7 cellular contexts compared by ENCODE assay signal in genomic region chr2:218710334-218710686, GRCh38. TPM values are rescaled to one million over a fixed set of nuclear protein-coding genes. Genes with fewer than 3 reads are reported as not detected.
DNase-seq lines count a peak whose midpoint lies in the region; ATAC-seq, FAIRE-seq and TF ChIP-seq lines count a peak whose summit lies in the region.

No MANE protein-coding gene starts in this region.

- H4K8ac ChIP-seq in IMR-90 (ENCODE audit: low read depth in 2 of 2, low read length in 2 of 2) = peak overlapping the region; percentile 88 to 97

- peak overlapping the region; percentile 57 for H2AK9ac ChIP-seq in IMR-90 (replicated peaks; ENCODE audit: low read depth, low read length, poor library complexity)

- H3K9me1 ChIP-seq in IMR-90 (ENCODE audit: insufficient read depth, low read length) = peaks cover 6% of the 10 kb centered on the region; the same call in 1 of the 2 replicates
- H3K9me1 ChIP-seq in keratinocyte (ENCODE audit: control insufficient read depth, extremely low read depth, insufficient read depth, low read length) = no peaks in the 10 kb centered on the region

- H3K4me2 ChIP-seq in IMR-90 (ENCODE audit: low read depth, low read length) (peak overlapping the region; percentile 56), keratinocyte (ENCODE audit: control insufficient read depth, extremely low read depth, insufficient read depth, low read depth, low read length) (peak overlapping the region; percentile 79)

- H3K9me3 ChIP-seq in IMR-90 (ENCODE audit: control insufficient read depth, insufficient read depth, low read length) (no peaks in the 10 kb centered on the region), keratinocyte (ENCODE audit: control insufficient read depth, low read depth, low read length) (no peaks in the 10 kb centered on the region), stomach smooth muscle (ENCODE audit: control insufficient read depth in 2 of 2, low read length in 2 of 2) (no peaks in the 10 kb centered on the region)

- H3K9ac ChIP-seq in IMR-90 (ENCODE audit: low read depth, low read length) (no peak overlapping the region; the same call in 1 of the 2 replicates), keratinocyte (ENCODE audit: control insufficient read depth, extremely low read depth, insufficient read depth, low read length) (no peak overlapping the region), stomach smooth muscle (ENCODE audit: low read length in 2 of 2) (peak overlapping the region; percentile 29 to 81)

- H2BK5ac ChIP-seq in IMR-90 (ENCODE audit: low read depth, low read length, poor library complexity, severe bottlenecking) = no peak overlapping the region

- no peaks in the 10 kb centered on the region for H3K36me3 Mint-ChIP-seq in activated naive CD8-positive, alpha-beta T cell treated with anti-CD3 and anti-CD28 coated beads, Interleukin-2, amount 50 U/mL, for 24 hours (ENCODE audit: low read depth)

- peak overlapping the region; percentile 98 for H3K4me3 Mint-ChIP-seq in activated naive CD8-positive, alpha-beta T cell treated with anti-CD3 and anti-CD28 coated beads, Interleukin-2, amount 50 U/mL, for 24 hours

- H2BK15ac ChIP-seq in IMR-90 (ENCODE audit: low read depth, low read length) = no peak overlapping the region

- dilution Hi-C loops in IMR-90 (cut with HindIII; ENCODE audit: low sequenced_read_pairs, unreplicated experiment) = no loop called here
- dilution Hi-C loops in keratinocyte (cut with MboI; ENCODE audit: extremely low pct_ligation_motif_present, low sequenced_read_pairs) = no loop called here

- BruUV-seq in IMR-90 (replicated peaks; lab: Mats Ljungman, UMichigan) = no TSS peak

- no peak overlapping the region for H4K91ac ChIP-seq in IMR-90 (ENCODE audit: insufficient read depth, low read depth, low read length)

- no peak overlapping the region for H3K56ac ChIP-seq in IMR-90 (ENCODE audit: extremely low read depth, insufficient read depth, low read length)

- POLR2A ChIA-PET in IMR-90 (lab: Charles Lee; ENCODE audit: unreplicated experiment) = no interaction called here

- CTCF ChIA-PET in IMR-90 (lab: Yijun Ruan, JAX) = interaction anchor here (0.5 to 2.0 kb wide), 13 partner anchors 12 to 166 kb away, joined by 3 to 9 read pairs (median 4); partner anchors contain the start of genes RNF25 and STK36

- peak overlapping the region; percentile 67 for H4K5ac ChIP-seq in IMR-90 (ENCODE audit: low read depth, low read length)

- H3K36me3 ChIP-seq in IMR-90 (ENCODE audit: control insufficient read depth, insufficient read depth, low read length) = no peaks in the 10 kb centered on the region
- peaks cover 0 to 8% of the 10 kb centered on the region in 2 experiments for H3K36me3 ChIP-seq in keratinocyte (ENCODE audit: control insufficient read depth in 2 of 2, extremely low read depth in 1 of 2, insufficient read depth in 2 of 2, low read length in 2 of 2)
- no peaks in the 10 kb centered on the region for H3K36me3 ChIP-seq in stomach smooth muscle (ENCODE audit: control insufficient read depth in 2 of 2, insufficient read depth in 2 of 2, low read length in 2 of 2)

- in situ Hi-C loops in IMR-90 (cut with MboI; ENCODE audit: low sequenced_read_pairs) = no loop called here

- H2BK20ac ChIP-seq in IMR-90 (ENCODE audit: low read depth, low read length) = no peak overlapping the region

- H2AFZ ChIP-seq in IMR-90 (replicated peaks; ENCODE audit: low read length, poor library complexity) (peak overlapping the region; percentile 88), keratinocyte (ENCODE audit: control insufficient read depth, low read length) (peak overlapping the region; percentile 78)

- ATAC-seq in IMR-90 (ENCODE audit: low read depth) (no peak), HG02884 (IDR thresholded peaks at IDR 0.05; ENCODE audit: unreplicated experiment) (no peak)
- ATAC-seq in activated naive CD8-positive, alpha-beta T cell treated with anti-CD3 and anti-CD28 coated beads, Interleukin-2, amount 50 U/mL, for 24 hours = no peak

- peaks cover 3% of the 10 kb centered on the region for H3K4me1 ChIP-seq in IMR-90 (ENCODE audit: control insufficient read depth, insufficient read depth, low read length)
- H3K4me1 ChIP-seq in keratinocyte (ENCODE audit: control insufficient read depth, extremely low read depth, insufficient read depth, low read length) = peaks cover 15% of the 10 kb centered on the region
- H3K4me1 ChIP-seq in stomach smooth muscle (ENCODE audit: control insufficient read depth, insufficient read depth, low read length) = peaks cover 3% of the 10 kb centered on the region

- no peak overlapping the region for H2BK120ac ChIP-seq in IMR-90 (ENCODE audit: low read depth, low read length)

- H3K9me3 Mint-ChIP-seq in activated naive CD8-positive, alpha-beta T cell treated with anti-CD3 and anti-CD28 coated beads, Interleukin-2, amount 50 U/mL, for 24 hours = no peaks in the 10 kb centered on the region

- no peak overlapping the region for H2AK5ac ChIP-seq in IMR-90 (ENCODE audit: low read depth, low read length)

- TF ChIP-seq POLR2A in IMR-90 (IDR thresholded peaks at IDR 0.05; ENCODE audit: low read depth, low read length) = no peak

- 53% methylated on average over 9 of the region's 14 CpGs; no CpG with 5 or more reads in 1 of the 2 experiments for WGBS in IMR-90 (ENCODE audit: extremely low coverage in 2 of 2, insufficient read length in 1 of 2), 2 experiments

- H3K27ac ChIP-seq in IMR-90 (ENCODE audit: insufficient read depth, low read length) (peak overlapping the region; percentile 4; the same call in 1 of the 2 replicates), keratinocyte (ENCODE audit: control insufficient read depth, insufficient read depth, low read length) (no peak overlapping the region), stomach smooth muscle (ENCODE audit: low read length) (peak overlapping the region; percentile 64)

- H4K20me1 ChIP-seq in IMR-90 (ENCODE audit: insufficient read depth, low read length) (no peaks in the 10 kb centered on the region), keratinocyte (ENCODE audit: control insufficient read depth, extremely low read depth, insufficient read depth, low read length) (no peaks in the 10 kb centered on the region)

- intact Hi-C loops in IMR-90 (cut with micrococcal nuclease) = loop anchor here (1.0 to 2.0 kb wide), 2 partner anchors 20 to 137 kb away; no protein-coding TSS in a partner anchor

- no peak overlapping the region for H3K18ac ChIP-seq in IMR-90 (ENCODE audit: low read depth, low read length)

- TF ChIP-seq CTCF in IMR-90 (conservative IDR thresholded peaks at IDR 0.05; ENCODE audit: low read depth, low read length) (no peak), keratinocyte (optimal IDR thresholded peaks at IDR 0.05 in 1 of 3, IDR thresholded peaks at IDR 0.05 in 1 of 3, conservative IDR thresholded peaks at IDR 0.05 in 1 of 3; ENCODE audit: extremely low read depth in 1 of 3, insufficient read depth in 2 of 3, low read length in 3 of 3) (no peak)

- H3K79me2 ChIP-seq in keratinocyte (ENCODE audit: control insufficient read depth, insufficient read depth, low read length) = peaks cover 44% of the 10 kb centered on the region

- H3K27me3 Mint-ChIP-seq in activated naive CD8-positive, alpha-beta T cell treated with anti-CD3 and anti-CD28 coated beads, Interleukin-2, amount 50 U/mL, for 24 hours = peaks cover 3% of the 10 kb centered on the region

- no peak overlapping the region for H3K14ac ChIP-seq in IMR-90 (replicated peaks; ENCODE audit: low read depth, low read length)

- H3K4me1 Mint-ChIP-seq in activated naive CD8-positive, alpha-beta T cell treated with anti-CD3 and anti-CD28 coated beads, Interleukin-2, amount 50 U/mL, for 24 hours = peaks cover 23% of the 10 kb centered on the region

- peaks cover 11 to 23% of the 10 kb centered on the region in 2 experiments; a peak in 3 of 4 replicates for H3K79me1 ChIP-seq in IMR-90 (ENCODE audit: low read depth in 1 of 2, low read length in 2 of 2)

- TF ChIP-seq RAD21 in IMR-90 (IDR thresholded peaks at IDR 0.05; ENCODE audit: low read length) = no peak

- no peak for FAIRE-seq in keratinocyte (lab: Jason Lieb, UNC)

- H3K4ac ChIP-seq in IMR-90 (ENCODE audit: low read depth, low read length) = peak overlapping the region; percentile 46; the same call in 1 of the 2 replicates

- H3K27ac Mint-ChIP-seq in activated naive CD8-positive, alpha-beta T cell treated with anti-CD3 and anti-CD28 coated beads, Interleukin-2, amount 50 U/mL, for 24 hours = peak overlapping the region; percentile 89

- H3K27me3 ChIP-seq in IMR-90 (ENCODE audit: control insufficient read depth, insufficient read depth, low read length) (no peaks in the 10 kb centered on the region), keratinocyte (ENCODE audit: control insufficient read depth, extremely low read depth, insufficient read depth, low read length) (no peaks in the 10 kb centered on the region), stomach smooth muscle (ENCODE audit: control insufficient read depth in 1 of 2, insufficient read depth in 2 of 2, low read length in 2 of 2) (no peaks in the 10 kb centered on the region)

- H3K4me3 ChIP-seq in IMR-90 (ENCODE audit: insufficient read depth, low read depth, low read length) (peak overlapping the region; percentile 16), keratinocyte (ENCODE audit: control insufficient read depth in 2 of 3, extremely low read depth in 1 of 3, insufficient read depth in 2 of 3, low read depth in 1 of 3, low read length in 3 of 3) (peak overlapping the region in 2 of 3 experiments; percentile 29 to 90), stomach smooth muscle (ENCODE audit: low read length in 2 of 2) (peak overlapping the region; percentile 78 to 87)

- H3K23ac ChIP-seq in IMR-90 (ENCODE audit: low read depth, low read length) = no peak overlapping the region

- no peak for DNase-seq in IMR-90
- no peak for DNase-seq in activated naive CD8-positive, alpha-beta T cell treated with anti-CD3 and anti-CD28 coated beads, Interleukin-2, amount 50 U/mL, for 24 hours
- DNase-seq in keratinocyte (ENCODE audit: low read depth, low spot score) = no peak
- DNase-seq in AG08395 (ENCODE audit: low spot score) = no peak
- no peak for DNase-seq in NCI-H1092 treated with DMSO at 0.1 percent for 48 hours (lab: John Stamatoyannopoulos, UW)

RNA-seq across cellular contexts. Expression of gene TTLL4, which starts 0.3 kb away (rescaled TPM):
- 8.3 and 9.0 TPM in 2 replicates for total RNA-seq in IMR-90 (2012; rRNA removed)
- polyA plus RNA-seq in IMR-90 (2012; rRNA removed) = 22.8 and 22.9 TPM in 2 replicates
- polyA plus RNA-seq in IMR-90 (2012; cell fraction: cytosol; rRNA removed) = 6.1 and 7.0 TPM in 2 replicates
- 54.6 and 77.3 TPM in 2 replicates for polyA plus RNA-seq in IMR-90 (2012; cell fraction: nucleus; rRNA removed; ENCODE audit: low replicate concordance)
- 19.6 to 26.3 TPM (median 20.1 TPM) in 3 replicates for polyA plus RNA-seq in keratinocyte
- polyA plus RNA-seq in keratinocyte (2011; ENCODE audit: low read depth) = 6.0 TPM
- 10.2 and 17.3 TPM in 2 replicates for polyA plus RNA-seq in keratinocyte (2011; cell fraction: cytosol; rRNA removed)
- 55.8 and 67.4 TPM in 2 replicates for polyA plus RNA-seq in keratinocyte (2011; cell fraction: nucleus; rRNA removed)
- 11.2 and 16.5 TPM in 2 replicates for polyA plus RNA-seq in keratinocyte (2012; ENCODE audit: low replicate concordance)
- polyA minus RNA-seq in keratinocyte = 41.4 to 49.7 TPM (median 45.4 TPM) in 3 replicates
- 23.4 TPM for polyA minus RNA-seq in keratinocyte (2011; cell fraction: cytosol; rRNA and poly(A)+ RNA removed)
- polyA minus RNA-seq in keratinocyte (2011; cell fraction: nucleus; rRNA and poly(A)+ RNA removed) = 28.2 and 43.6 TPM in 2 replicates

RNA-seq across cellular contexts. Expression of gene STK36, which starts 38.4 kb away (rescaled TPM):
- total RNA-seq in IMR-90 (2012; rRNA removed) = 15.3 and 17.6 TPM in 2 replicates
- polyA plus RNA-seq in IMR-90 (2012; rRNA removed) (40.8 and 44.5 TPM in 2 replicates), keratinocyte (17.3 to 25.4 TPM (median 19.0 TPM) in 3 replicates)
- 13.9 and 16.1 TPM in 2 replicates for polyA plus RNA-seq in IMR-90 (2012; cell fraction: cytosol; rRNA removed)
- 304 and 341 TPM in 2 replicates for polyA plus RNA-seq in IMR-90 (2012; cell fraction: nucleus; rRNA removed; ENCODE audit: low replicate concordance)
- polyA plus RNA-seq in keratinocyte (2011; ENCODE audit: low read depth) = 3.4 TPM
- 7.2 and 8.2 TPM in 2 replicates for polyA plus RNA-seq in keratinocyte (2011; cell fraction: cytosol; rRNA removed)
- polyA plus RNA-seq in keratinocyte (2011; cell fraction: nucleus; rRNA removed) = 82.6 and 103 TPM in 2 replicates
- polyA plus RNA-seq in keratinocyte (2012; ENCODE audit: low replicate concordance) = 8.5 and 9.9 TPM in 2 replicates
- polyA minus RNA-seq in keratinocyte = 24.6 to 38.5 TPM (median 26.2 TPM) in 3 replicates
- 4.0 TPM for polyA minus RNA-seq in keratinocyte (2011; cell fraction: cytosol; rRNA and poly(A)+ RNA removed)
- 20.7 and 34.3 TPM in 2 replicates for polyA minus RNA-seq in keratinocyte (2011; cell fraction: nucleus; rRNA and poly(A)+ RNA removed)

RNA-seq across cellular contexts. Expression of gene RNF25, which starts 38.5 kb away (rescaled TPM):
- 54.4 and 56.5 TPM in 2 replicates for total RNA-seq in IMR-90 (2012; rRNA removed)
- polyA plus RNA-seq in IMR-90 (2012; rRNA removed) = 78.0 and 78.1 TPM in 2 replicates
- 45.2 and 49.5 TPM in 2 replicates for polyA plus RNA-seq in IMR-90 (2012; cell fraction: cytosol; rRNA removed)
- polyA plus RNA-seq in IMR-90 (2012; cell fraction: nucleus; rRNA removed; ENCODE audit: low replicate concordance) = 54.1 and 70.6 TPM in 2 replicates
- 65.0 to 107 TPM (median 82.5 TPM) in 3 replicates for polyA plus RNA-seq in keratinocyte
- polyA plus RNA-seq in keratinocyte (2011; ENCODE audit: low read depth) = 17.0 TPM
- 54.6 and 60.6 TPM in 2 replicates for polyA plus RNA-seq in keratinocyte (2011; cell fraction: cytosol; rRNA removed)
- polyA plus RNA-seq in keratinocyte (2011; cell fraction: nucleus; rRNA removed) = 71.1 and 82.6 TPM in 2 replicates
- polyA plus RNA-seq in keratinocyte (2012; ENCODE audit: low replicate concordance) = 24.2 and 34.0 TPM in 2 replicates
- polyA minus RNA-seq in keratinocyte = 49.8 to 164 TPM (median 57.1 TPM) in 3 replicates
- 30.1 TPM for polyA minus RNA-seq in keratinocyte (2011; cell fraction: cytosol; rRNA and poly(A)+ RNA removed)
- polyA minus RNA-seq in keratinocyte (2011; cell fraction: nucleus; rRNA and poly(A)+ RNA removed) = 30.2 and 39.2 TPM in 2 replicates

RNA-seq across cellular contexts. Expression of gene BCS1L, which starts 50.8 kb away (rescaled TPM):
- 39.1 and 39.2 TPM in 2 replicates for total RNA-seq in IMR-90 (2012; rRNA removed)
- polyA plus RNA-seq in IMR-90 (2012; rRNA removed) (56.7 and 56.9 TPM in 2 replicates), keratinocyte (56.6 to 62.3 TPM (median 57.7 TPM) in 3 replicates)
- polyA plus RNA-seq in IMR-90 (2012; cell fraction: cytosol; rRNA removed) = 35.4 and 45.1 TPM in 2 replicates
- 105 and 153 TPM in 2 replicates for polyA plus RNA-seq in IMR-90 (2012; cell fraction: nucleus; rRNA removed; ENCODE audit: low replicate concordance)
- 27.3 TPM for polyA plus RNA-seq in keratinocyte (2011; ENCODE audit: low read depth)
- 33.0 and 38.4 TPM in 2 replicates for polyA plus RNA-seq in keratinocyte (2011; cell fraction: cytosol; rRNA removed)
- 152 and 155 TPM in 2 replicates for polyA plus RNA-seq in keratinocyte (2011; cell fraction: nucleus; rRNA removed)
- polyA plus RNA-seq in keratinocyte (2012; ENCODE audit: low replicate concordance) = 45.5 and 50.2 TPM in 2 replicates
- polyA minus RNA-seq in keratinocyte = 42.6 to 53.7 TPM (median 50.7 TPM) in 3 replicates
- polyA minus RNA-seq in keratinocyte (2011; cell fraction: cytosol; rRNA and poly(A)+ RNA removed) = 29.5 TPM
- 22.4 and 28.2 TPM in 2 replicates for polyA minus RNA-seq in keratinocyte (2011; cell fraction: nucleus; rRNA and poly(A)+ RNA removed)

RNA-seq across cellular contexts. Expression of gene ZNF142, which starts 50.9 kb away (rescaled TPM):
- total RNA-seq in IMR-90 (2012; rRNA removed) = 3.3 and 4.3 TPM in 2 replicates
- polyA plus RNA-seq in IMR-90 (2012; rRNA removed) = 9.7 and 12.1 TPM in 2 replicates
- polyA plus RNA-seq in IMR-90 (2012; cell fraction: cytosol; rRNA removed) = 3.6 and 5.6 TPM in 2 replicates
- polyA plus RNA-seq in IMR-90 (2012; cell fraction: nucleus; rRNA removed; ENCODE audit: low replicate concordance) = 16.7 and 38.4 TPM in 2 replicates
- 4.3 to 11.9 TPM (median 4.5 TPM) in 3 replicates for polyA plus RNA-seq in keratinocyte
- polyA plus RNA-seq in keratinocyte (2011; ENCODE audit: low read depth) = 2.7 TPM
- polyA plus RNA-seq in keratinocyte (2011; cell fraction: cytosol; rRNA removed) = 6.9 and 7.2 TPM in 2 replicates
- 23.4 and 32.2 TPM in 2 replicates for polyA plus RNA-seq in keratinocyte (2011; cell fraction: nucleus; rRNA removed)
- 6.4 and 14.0 TPM in 2 replicates for polyA plus RNA-seq in keratinocyte (2012; ENCODE audit: low replicate concordance)
- polyA minus RNA-seq in keratinocyte = 16.0 to 91.1 TPM (median 17.7 TPM) in 3 replicates
- polyA minus RNA-seq in keratinocyte (2011; cell fraction: cytosol; rRNA and poly(A)+ RNA removed) = 8.6 TPM
- polyA minus RNA-seq in keratinocyte (2011; cell fraction: nucleus; rRNA and poly(A)+ RNA removed) = 22.8 and 29.6 TPM in 2 replicates

Comparison
In these comparisons a context has a peak if more than half of its experiments do, and no peak if none do; other contexts are left out.
1. H3K4me3 ChIP-seq: peak in every context shown above with its lines; median percentile 82 in stomach smooth muscle; 60 in keratinocyte; 16 in IMR-90.
2. H3K9ac ChIP-seq: peak in stomach smooth muscle (2 of 2); none in IMR-90 (single experiment) and keratinocyte (single experiment).